ENCODE assay signal across 1 cellular context in genomic region chr6:35967059-35967769, GRCh38.
TF ChIP-seq lines count a peak whose summit lies in the region.

No MANE protein-coding gene starts in this region.

TF ChIP-seq in HepG2, 621 proteins besides CTCF, POLR2A, EP300 and RAD21 (continued from another document and continues in another):
- TF ChIP-seq STAT6 (CRISPR knock-in tag; IDR thresholded peaks at IDR 0.05; ENCODE audit: borderline replicate concordance) (no peak), SIX4 (CRISPR knock-in tag; IDR thresholded peaks at IDR 0.05) (peak; percentile 56; the same call in 1 of the 2 replicates), BCLAF1 (IDR thresholded peaks at IDR 0.05) (no peak), KDM4B (CRISPR knock-in tag; IDR thresholded peaks at IDR 0.05) (no peak), PPARG (CRISPR knock-in tag; conservative IDR thresholded peaks at IDR 0.05) (peak; percentile 31; the same call in 1 of the 2 replicates), POGZ (CRISPR knock-in tag; IDR thresholded peaks at IDR 0.05) (0 out of 2 replicates have a peak, but pooled peaks have one; percentile 29), ZNF562 (CRISPR knock-in tag; IDR thresholded peaks at IDR 0.05; ENCODE audit: borderline replicate concordance) (no peak), HCFC1 (IDR thresholded peaks at IDR 0.05; ENCODE audit: low read depth, low read length) (no peak), MYC (CRISPR knock-in tag; IDR thresholded peaks at IDR 0.05; ENCODE audit: borderline replicate concordance) (no peak), MATR3 (CRISPR knock-in tag; IDR thresholded peaks at IDR 0.05) (no peak), ARNT (IDR thresholded peaks at IDR 0.05) (no peak), ARNTL (CRISPR knock-in tag; IDR thresholded peaks at IDR 0.05) (no peak), ZNF883 (CRISPR knock-in tag; IDR thresholded peaks at IDR 0.05; ENCODE audit: not compliant biosample characterization) (no peak), HNRNPL (IDR thresholded peaks at IDR 0.05; ENCODE audit: low read depth, low read length) (no peak), CEBPG (CRISPR knock-in tag; IDR thresholded peaks at IDR 0.05) (no peak; the same call in 1 of the 2 replicates), ZNF704 (CRISPR knock-in tag; IDR thresholded peaks at IDR 0.05; ENCODE audit: borderline replicate concordance) (no peak), CBX5 (CRISPR knock-in tag; IDR thresholded peaks at IDR 0.05; ENCODE audit: borderline replicate concordance) (no peak), THYN1 (CRISPR knock-in tag; IDR thresholded peaks at IDR 0.05; ENCODE audit: borderline replicate concordance, low read depth) (no peak), ZC3H13 (CRISPR knock-in tag; IDR thresholded peaks at IDR 0.05) (no peak), GLI4 (CRISPR knock-in tag; IDR thresholded peaks at IDR 0.05; ENCODE audit: borderline replicate concordance) (0 out of 2 replicates have a peak, but pooled peaks have one; percentile 30), KDM5B (CRISPR knock-in tag; IDR thresholded peaks at IDR 0.05; ENCODE audit: borderline replicate concordance) (no peak), ZNF430 (CRISPR knock-in tag; IDR thresholded peaks at IDR 0.05) (no peak), CCAR2 (optimal IDR thresholded peaks at IDR 0.05; ENCODE audit: low read depth, low read length) (no peak), ATF4 (CRISPR knock-in tag; IDR thresholded peaks at IDR 0.05) (no peak; a peak in 1 of 4 replicates), SMARCC2 (IDR thresholded peaks at IDR 0.05) (no peak), ZNF282 (IDR thresholded peaks at IDR 0.05; ENCODE audit: partially characterized antibody) (no peak), NR3C1 (CRISPR knock-in tag; IDR thresholded peaks at IDR 0.05) (no peak), ZFP1 (CRISPR knock-in tag; IDR thresholded peaks at IDR 0.05) (no peak), RXRB (CRISPR knock-in tag; IDR thresholded peaks at IDR 0.05; ENCODE audit: borderline replicate concordance) (peak; percentile 10; the same call in 1 of the 2 replicates), TGIF2 (CRISPR knock-in tag; IDR thresholded peaks at IDR 0.05) (peak; percentile 28; the same call in 1 of the 2 replicates), ATM (IDR thresholded peaks at IDR 0.05; ENCODE audit: borderline replicate concordance) (no peak), PAWR (CRISPR knock-in tag; IDR thresholded peaks at IDR 0.05; ENCODE audit: borderline replicate concordance) (no peak), ZC3H4 (CRISPR knock-in tag; IDR thresholded peaks at IDR 0.05; ENCODE audit: borderline replicate concordance) (no peak)
- TF ChIP-seq, protein P1, sequence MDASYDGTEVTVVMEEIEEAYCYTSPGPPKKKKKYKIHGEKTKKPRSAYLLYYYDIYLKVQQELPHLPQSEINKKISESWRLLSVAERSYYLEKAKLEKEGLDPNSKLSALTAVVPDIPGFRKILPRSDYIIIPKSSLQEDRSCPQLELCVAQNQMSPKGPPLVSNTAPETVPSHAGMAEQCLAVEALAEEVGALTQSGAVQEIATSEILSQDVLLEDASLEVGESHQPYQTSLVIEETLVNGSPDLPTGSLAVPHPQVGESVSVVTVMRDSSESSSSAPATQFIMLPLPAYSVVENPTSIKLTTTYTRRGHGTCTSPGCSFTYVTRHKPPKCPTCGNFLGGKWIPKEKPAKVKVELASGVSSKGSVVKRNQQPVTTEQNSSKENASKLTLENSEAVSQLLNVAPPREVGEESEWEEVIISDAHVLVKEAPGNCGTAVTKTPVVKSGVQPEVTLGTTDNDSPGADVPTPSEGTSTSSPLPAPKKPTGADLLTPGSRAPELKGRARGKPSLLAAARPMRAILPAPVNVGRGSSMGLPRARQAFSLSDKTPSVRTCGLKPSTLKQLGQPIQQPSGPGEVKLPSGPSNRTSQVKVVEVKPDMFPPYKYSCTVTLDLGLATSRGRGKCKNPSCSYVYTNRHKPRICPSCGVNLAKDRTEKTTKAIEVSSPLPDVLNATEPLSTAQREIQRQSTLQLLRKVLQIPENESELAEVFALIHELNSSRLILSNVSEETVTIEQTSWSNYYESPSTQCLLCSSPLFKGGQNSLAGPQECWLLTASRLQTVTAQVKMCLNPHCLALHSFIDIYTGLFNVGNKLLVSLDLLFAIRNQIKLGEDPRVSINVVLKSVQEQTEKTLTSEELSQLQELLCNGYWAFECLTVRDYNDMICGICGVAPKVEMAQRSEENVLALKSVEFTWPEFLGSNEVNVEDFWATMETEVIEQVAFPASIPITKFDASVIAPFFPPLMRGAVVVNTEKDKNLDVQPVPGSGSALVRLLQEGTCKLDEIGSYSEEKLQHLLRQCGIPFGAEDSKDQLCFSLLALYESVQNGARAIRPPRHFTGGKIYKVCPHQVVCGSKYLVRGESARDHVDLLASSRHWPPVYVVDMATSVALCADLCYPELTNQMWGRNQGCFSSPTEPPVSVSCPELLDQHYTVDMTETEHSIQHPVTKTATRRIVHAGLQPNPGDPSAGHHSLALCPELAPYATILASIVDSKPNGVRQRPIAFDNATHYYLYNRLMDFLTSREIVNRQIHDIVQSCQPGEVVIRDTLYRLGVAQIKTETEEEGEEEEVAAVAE (CRISPR knock-in tag; IDR thresholded peaks at IDR 0.05; ENCODE audit: borderline replicate concordance): no peak
- TF ChIP-seq, protein P2, sequence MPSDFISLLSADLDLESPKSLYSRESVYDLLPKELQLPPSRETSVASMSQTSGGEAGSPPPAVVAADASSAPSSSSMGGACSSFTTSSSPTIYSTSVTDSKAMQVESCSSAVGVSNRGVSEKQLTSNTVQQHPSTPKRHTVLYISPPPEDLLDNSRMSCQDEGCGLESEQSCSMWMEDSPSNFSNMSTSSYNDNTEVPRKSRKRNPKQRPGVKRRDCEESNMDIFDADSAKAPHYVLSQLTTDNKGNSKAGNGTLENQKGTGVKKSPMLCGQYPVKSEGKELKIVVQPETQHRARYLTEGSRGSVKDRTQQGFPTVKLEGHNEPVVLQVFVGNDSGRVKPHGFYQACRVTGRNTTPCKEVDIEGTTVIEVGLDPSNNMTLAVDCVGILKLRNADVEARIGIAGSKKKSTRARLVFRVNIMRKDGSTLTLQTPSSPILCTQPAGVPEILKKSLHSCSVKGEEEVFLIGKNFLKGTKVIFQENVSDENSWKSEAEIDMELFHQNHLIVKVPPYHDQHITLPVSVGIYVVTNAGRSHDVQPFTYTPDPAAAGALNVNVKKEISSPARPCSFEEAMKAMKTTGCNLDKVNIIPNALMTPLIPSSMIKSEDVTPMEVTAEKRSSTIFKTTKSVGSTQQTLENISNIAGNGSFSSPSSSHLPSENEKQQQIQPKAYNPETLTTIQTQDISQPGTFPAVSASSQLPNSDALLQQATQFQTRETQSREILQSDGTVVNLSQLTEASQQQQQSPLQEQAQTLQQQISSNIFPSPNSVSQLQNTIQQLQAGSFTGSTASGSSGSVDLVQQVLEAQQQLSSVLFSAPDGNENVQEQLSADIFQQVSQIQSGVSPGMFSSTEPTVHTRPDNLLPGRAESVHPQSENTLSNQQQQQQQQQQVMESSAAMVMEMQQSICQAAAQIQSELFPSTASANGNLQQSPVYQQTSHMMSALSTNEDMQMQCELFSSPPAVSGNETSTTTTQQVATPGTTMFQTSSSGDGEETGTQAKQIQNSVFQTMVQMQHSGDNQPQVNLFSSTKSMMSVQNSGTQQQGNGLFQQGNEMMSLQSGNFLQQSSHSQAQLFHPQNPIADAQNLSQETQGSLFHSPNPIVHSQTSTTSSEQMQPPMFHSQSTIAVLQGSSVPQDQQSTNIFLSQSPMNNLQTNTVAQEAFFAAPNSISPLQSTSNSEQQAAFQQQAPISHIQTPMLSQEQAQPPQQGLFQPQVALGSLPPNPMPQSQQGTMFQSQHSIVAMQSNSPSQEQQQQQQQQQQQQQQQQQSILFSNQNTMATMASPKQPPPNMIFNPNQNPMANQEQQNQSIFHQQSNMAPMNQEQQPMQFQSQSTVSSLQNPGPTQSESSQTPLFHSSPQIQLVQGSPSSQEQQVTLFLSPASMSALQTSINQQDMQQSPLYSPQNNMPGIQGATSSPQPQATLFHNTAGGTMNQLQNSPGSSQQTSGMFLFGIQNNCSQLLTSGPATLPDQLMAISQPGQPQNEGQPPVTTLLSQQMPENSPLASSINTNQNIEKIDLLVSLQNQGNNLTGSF (CRISPR knock-in tag; IDR thresholded peaks at IDR 0.05): no peak
- TF ChIP-seq, protein P3, sequence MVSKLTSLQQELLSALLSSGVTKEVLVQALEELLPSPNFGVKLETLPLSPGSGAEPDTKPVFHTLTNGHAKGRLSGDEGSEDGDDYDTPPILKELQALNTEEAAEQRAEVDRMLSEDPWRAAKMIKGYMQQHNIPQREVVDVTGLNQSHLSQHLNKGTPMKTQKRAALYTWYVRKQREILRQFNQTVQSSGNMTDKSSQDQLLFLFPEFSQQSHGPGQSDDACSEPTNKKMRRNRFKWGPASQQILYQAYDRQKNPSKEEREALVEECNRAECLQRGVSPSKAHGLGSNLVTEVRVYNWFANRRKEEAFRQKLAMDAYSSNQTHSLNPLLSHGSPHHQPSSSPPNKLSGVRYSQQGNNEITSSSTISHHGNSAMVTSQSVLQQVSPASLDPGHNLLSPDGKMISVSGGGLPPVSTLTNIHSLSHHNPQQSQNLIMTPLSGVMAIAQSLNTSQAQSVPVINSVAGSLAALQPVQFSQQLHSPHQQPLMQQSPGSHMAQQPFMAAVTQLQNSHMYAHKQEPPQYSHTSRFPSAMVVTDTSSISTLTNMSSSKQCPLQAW (CRISPR knock-in tag; IDR thresholded peaks at IDR 0.05): peak; percentile 90
- TF ChIP-seq, protein P4, sequence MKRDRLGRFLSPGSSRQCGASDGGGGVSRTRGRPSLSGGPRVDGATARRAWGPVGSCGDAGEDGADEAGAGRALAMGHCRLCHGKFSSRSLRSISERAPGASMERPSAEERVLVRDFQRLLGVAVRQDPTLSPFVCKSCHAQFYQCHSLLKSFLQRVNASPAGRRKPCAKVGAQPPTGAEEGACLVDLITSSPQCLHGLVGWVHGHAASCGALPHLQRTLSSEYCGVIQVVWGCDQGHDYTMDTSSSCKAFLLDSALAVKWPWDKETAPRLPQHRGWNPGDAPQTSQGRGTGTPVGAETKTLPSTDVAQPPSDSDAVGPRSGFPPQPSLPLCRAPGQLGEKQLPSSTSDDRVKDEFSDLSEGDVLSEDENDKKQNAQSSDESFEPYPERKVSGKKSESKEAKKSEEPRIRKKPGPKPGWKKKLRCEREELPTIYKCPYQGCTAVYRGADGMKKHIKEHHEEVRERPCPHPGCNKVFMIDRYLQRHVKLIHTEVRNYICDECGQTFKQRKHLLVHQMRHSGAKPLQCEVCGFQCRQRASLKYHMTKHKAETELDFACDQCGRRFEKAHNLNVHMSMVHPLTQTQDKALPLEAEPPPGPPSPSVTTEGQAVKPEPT (CRISPR knock-in tag; IDR thresholded peaks at IDR 0.05; ENCODE audit: low read depth): no peak
- TF ChIP-seq, protein P5, sequence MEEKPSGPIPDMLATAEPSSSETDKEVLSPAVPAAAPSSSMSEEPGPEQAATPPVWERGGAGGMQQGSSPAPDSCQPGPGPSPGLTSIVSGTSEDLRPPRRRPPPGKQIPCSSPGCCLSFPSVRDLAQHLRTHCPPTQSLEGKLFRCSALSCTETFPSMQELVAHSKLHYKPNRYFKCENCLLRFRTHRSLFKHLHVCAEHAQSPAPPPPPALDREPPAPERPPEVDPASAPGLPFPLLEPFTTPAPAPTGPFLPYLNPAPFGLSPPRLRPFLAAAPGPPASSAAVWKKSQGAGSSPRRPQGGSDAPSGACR (CRISPR knock-in tag; IDR thresholded peaks at IDR 0.05): no peak
